In the genomic region with DNA sequence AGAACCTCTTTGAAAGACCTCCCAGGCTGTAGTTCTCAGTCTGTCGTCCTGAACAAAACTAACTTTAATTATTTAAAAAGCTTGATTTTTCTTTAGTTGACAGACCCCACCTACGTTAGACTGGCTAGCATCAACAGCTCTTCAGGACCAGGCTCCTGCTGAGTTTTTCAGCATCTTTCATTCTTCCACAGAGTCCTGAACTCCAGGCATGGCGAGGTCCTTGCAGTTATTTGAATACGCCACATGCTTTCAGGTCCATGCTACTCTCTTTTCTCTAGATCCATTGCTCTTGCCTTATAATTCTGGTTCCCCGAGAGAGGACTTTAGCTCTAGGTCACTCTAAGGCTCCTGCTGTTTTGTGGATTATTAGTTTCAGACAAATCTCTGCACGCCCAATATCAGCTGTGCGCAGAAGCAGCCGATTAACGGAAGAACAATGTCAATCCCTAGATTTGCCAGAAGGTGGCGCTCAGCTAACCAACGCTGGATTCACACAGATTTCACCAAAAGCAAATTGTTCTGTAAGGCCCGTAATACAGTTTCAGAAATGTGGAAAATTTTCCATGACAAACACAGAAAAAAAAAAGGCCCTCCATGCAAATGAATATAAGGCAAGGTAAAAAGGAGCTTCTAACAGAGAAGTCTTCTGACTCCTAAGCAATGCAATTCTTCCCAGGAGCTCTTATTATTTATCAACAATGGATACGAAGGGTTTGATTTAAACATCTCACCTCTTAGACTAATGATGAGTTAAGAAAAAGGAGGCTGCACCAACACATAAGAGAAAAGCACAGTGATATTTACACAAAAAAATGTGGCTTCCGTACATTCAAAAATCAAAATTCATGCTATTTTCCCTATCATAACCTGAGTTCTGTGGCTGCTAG, we compare ENCODE assay signal across 8 cellular contexts. TPM values are rescaled to one million over a fixed set of nuclear protein-coding genes. Genes with fewer than 3 reads are reported as not detected.
A peak's percentile ranks its signal among the peaks of the same experiment; 100 is the strongest.
DNase-seq lines count a peak whose midpoint lies in the region; ATAC-seq, FAIRE-seq and TF ChIP-seq lines count a peak whose summit lies in the region.

No MANE protein-coding gene starts in this region.

- H4K20me1 ChIP-seq in HCT116 (ENCODE audit: insufficient read depth): no peaks in the 10 kb centered on the region

- peak; percentile 82 for ATAC-seq in HCT116
- ATAC-seq in GM19463 (IDR thresholded peaks at IDR 0.05; ENCODE audit: unreplicated experiment): no peak
- ATAC-seq in HG02852 (IDR thresholded peaks at IDR 0.05; ENCODE audit: unreplicated experiment): no peak

- RAD21 ChIA-PET in HCT116 (lab: Charles Lee; ENCODE audit: low non-redundant PET in 1 of 2, low total read pairs in 2 of 2, uncharacterized antibody in 2 of 2, unreplicated experiment in 2 of 2): interaction anchor here in 1 of 2 experiments (0.7 to 0.9 kb wide), 2 partner anchors 46 to 185 kb away, joined by 3 to 7 read pairs; no protein-coding TSS in a partner anchor

- no peaks in the 10 kb centered on the region for H3K9me3 ChIP-seq in HCT116 (ENCODE audit: control insufficient read depth in 1 of 2, insufficient read depth in 1 of 2, low read depth in 1 of 2, low read length in 2 of 2)
- no peaks in the 10 kb centered on the region for H3K9me3 ChIP-seq in kidney (ENCODE audit: control insufficient read depth in 1 of 2, low read length in 2 of 2)

- H3K4me2 ChIP-seq in HCT116 (ENCODE audit: low read length): no peak overlapping the region

- H3K4me1 ChIP-seq in HCT116 (ENCODE audit: control insufficient read depth in 1 of 2, insufficient read depth in 2 of 2, low read length in 2 of 2) (peaks cover 0 to 5% of the 10 kb centered on the region in 2 experiments; a peak in 1 of 4 replicates), kidney (ENCODE audit: control insufficient read depth in 1 of 2, insufficient read depth in 1 of 2, low read depth in 1 of 2, low read length in 2 of 2) (no peaks in the 10 kb centered on the region)

- no TSS peak for BruUV-seq in HCT116 (replicated peaks; lab: Mats Ljungman, UMichigan)

- H3K27ac ChIP-seq in HCT116 (ENCODE audit: low read depth, low read length): no peak overlapping the region
- H3K27ac ChIP-seq in brain microvascular endothelial cell: no peak overlapping the region
- H3K27ac ChIP-seq in kidney (ENCODE audit: low read depth in 2 of 2, low read length in 2 of 2): no peak overlapping the region

- TF ChIP-seq POLR2A in HCT116 (IDR thresholded peaks at IDR 0.05; ENCODE audit: borderline replicate concordance, extremely low read depth, insufficient read depth, insufficient read length): no peak

- intact Hi-C loops in HCT116 (cut with micrococcal nuclease) (loop anchor here (1.0 kb wide), 1 partner anchor 533 kb away; no protein-coding TSS in a partner anchor), kidney (cut with DNase I) (no loop called here)

- no peak for FAIRE-seq in kidney (lab: Jason Lieb, UNC)

- no peaks in the 10 kb centered on the region for H3K79me2 ChIP-seq in HCT116 (ENCODE audit: insufficient read depth, low read length)

- TF ChIP-seq RAD21 in HCT116 (IDR thresholded peaks at IDR 0.05; ENCODE audit: low read depth): peak; percentile 59

- DNase-seq in CMK (ENCODE audit: low read depth) (peak; percentile 8), HCT116 (ENCODE audit: low read depth, low spot score) (peak; percentile 59), RKO (ENCODE audit: low spot score) (peak; percentile 30), brain microvascular endothelial cell (peak; percentile 33), kidney (no peak)
- peak; percentile 52 to 60 for DNase-seq in stimulated activated CD4-positive, alpha-beta T cell treated with anti-CD3 and anti-CD28 coated beads, Interleukin-2, amount 100 ng/mL, for 24 hours

- H2AFZ ChIP-seq in HCT116 (ENCODE audit: low read depth, low read length, poor library complexity, severe bottlenecking): peak overlapping the region; percentile 27

- peak; percentile 61 to 91 (median 78) for TF ChIP-seq CTCF in HCT116 (IDR thresholded peaks at IDR 0.05 in 2 of 3, conservative IDR thresholded peaks at IDR 0.05 in 1 of 3; ENCODE audit: borderline replicate concordance in 1 of 3, insufficient read depth in 1 of 3, low read depth in 2 of 3, low read length in 2 of 3)
- peak; percentile 80 for TF ChIP-seq CTCF in brain microvascular endothelial cell (IDR thresholded peaks at IDR 0.05; ENCODE audit: low read depth, low read length, missing control alignments)
- TF ChIP-seq CTCF in kidney (IDR thresholded peaks at IDR 0.05; ENCODE audit: borderline replicate concordance, extremely low read depth, insufficient read depth): peak; percentile 73

- no peak overlapping the region for H3K4me3 ChIP-seq in HCT116 (replicated peaks in 1 of 2; ENCODE audit: low read depth in 1 of 2, low read length in 2 of 2)
- no peak overlapping the region for H3K4me3 ChIP-seq in brain microvascular endothelial cell (ENCODE audit: low read depth, low read length)
- H3K4me3 ChIP-seq in kidney (ENCODE audit: low read length in 2 of 2): no peak overlapping the region

- CTCF ChIA-PET in HCT116 (lab: Charles Lee): interaction anchor here (0.6 to 2.6 kb wide), 21 partner anchors 10 to 535 kb away, joined by 3 to 15 read pairs (median 4); a partner anchor contains a TSS

- H3K36me3 ChIP-seq in HCT116 (ENCODE audit: control insufficient read depth in 1 of 2, insufficient read depth in 2 of 2, low read length in 2 of 2) (no peaks in the 10 kb centered on the region), brain microvascular endothelial cell (replicated peaks) (no peaks in the 10 kb centered on the region), kidney (ENCODE audit: control insufficient read depth in 1 of 2, insufficient read depth in 2 of 2, low read length in 2 of 2) (no peaks in the 10 kb centered on the region)

- POLR2A ChIA-PET in HCT116 (lab: Charles Lee): interaction anchor here (1.0 kb wide), 2 partner anchors 10 to 24 kb away, joined by 3 to 4 read pairs; no protein-coding TSS in a partner anchor

- no peak overlapping the region for H3K9ac ChIP-seq in HCT116 (ENCODE audit: low read length)
- H3K9ac ChIP-seq in kidney (ENCODE audit: low read length in 2 of 2): no peak overlapping the region

- H3K27me3 ChIP-seq in HCT116 (ENCODE audit: insufficient read depth, low read length) (peaks cover 4% of the 10 kb centered on the region; the same call in 1 of the 2 replicates), brain microvascular endothelial cell (replicated peaks) (peaks cover 2% of the 10 kb centered on the region)

- in situ Hi-C loops in brain microvascular endothelial cell (cut with HindIII; ENCODE audit: low pct_ligation_motif_present, low sequenced_read_pairs): no loop called here

- H3K9me2 ChIP-seq in HCT116 (ENCODE audit: insufficient read depth): no peaks in the 10 kb centered on the region

TF ChIP-seq in HCT116, 20 proteins besides CTCF, POLR2A, EP300 and RAD21 (continues in another document):
- TF ChIP-seq ZFX (IDR thresholded peaks at IDR 0.05) (no peak), JUND (IDR thresholded peaks at IDR 0.05) (no peak), EZH2phosphoT487 (IDR thresholded peaks at IDR 0.05; ENCODE audit: borderline replicate concordance) (no peak), EZH2 (IDR thresholded peaks at IDR 0.05) (no peak), SIN3A (IDR thresholded peaks at IDR 0.05; ENCODE audit: low read depth) (no peak), POLR2AphosphoS5 (IDR thresholded peaks at IDR 0.05; ENCODE audit: low read depth, low read length) (no peak), CBX3 (IDR thresholded peaks at IDR 0.05; ENCODE audit: low read depth) (no peak), SRF (IDR thresholded peaks at IDR 0.05; ENCODE audit: low read depth) (no peak), FOSL1 (IDR thresholded peaks at IDR 0.05; ENCODE audit: low read depth) (no peak)
- TF ChIP-seq, protein P1, sequence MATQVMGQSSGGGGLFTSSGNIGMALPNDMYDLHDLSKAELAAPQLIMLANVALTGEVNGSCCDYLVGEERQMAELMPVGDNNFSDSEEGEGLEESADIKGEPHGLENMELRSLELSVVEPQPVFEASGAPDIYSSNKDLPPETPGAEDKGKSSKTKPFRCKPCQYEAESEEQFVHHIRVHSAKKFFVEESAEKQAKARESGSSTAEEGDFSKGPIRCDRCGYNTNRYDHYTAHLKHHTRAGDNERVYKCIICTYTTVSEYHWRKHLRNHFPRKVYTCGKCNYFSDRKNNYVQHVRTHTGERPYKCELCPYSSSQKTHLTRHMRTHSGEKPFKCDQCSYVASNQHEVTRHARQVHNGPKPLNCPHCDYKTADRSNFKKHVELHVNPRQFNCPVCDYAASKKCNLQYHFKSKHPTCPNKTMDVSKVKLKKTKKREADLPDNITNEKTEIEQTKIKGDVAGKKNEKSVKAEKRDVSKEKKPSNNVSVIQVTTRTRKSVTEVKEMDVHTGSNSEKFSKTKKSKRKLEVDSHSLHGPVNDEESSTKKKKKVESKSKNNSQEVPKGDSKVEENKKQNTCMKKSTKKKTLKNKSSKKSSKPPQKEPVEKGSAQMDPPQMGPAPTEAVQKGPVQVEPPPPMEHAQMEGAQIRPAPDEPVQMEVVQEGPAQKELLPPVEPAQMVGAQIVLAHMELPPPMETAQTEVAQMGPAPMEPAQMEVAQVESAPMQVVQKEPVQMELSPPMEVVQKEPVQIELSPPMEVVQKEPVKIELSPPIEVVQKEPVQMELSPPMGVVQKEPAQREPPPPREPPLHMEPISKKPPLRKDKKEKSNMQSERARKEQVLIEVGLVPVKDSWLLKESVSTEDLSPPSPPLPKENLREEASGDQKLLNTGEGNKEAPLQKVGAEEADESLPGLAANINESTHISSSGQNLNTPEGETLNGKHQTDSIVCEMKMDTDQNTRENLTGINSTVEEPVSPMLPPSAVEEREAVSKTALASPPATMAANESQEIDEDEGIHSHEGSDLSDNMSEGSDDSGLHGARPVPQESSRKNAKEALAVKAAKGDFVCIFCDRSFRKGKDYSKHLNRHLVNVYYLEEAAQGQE (IDR thresholded peaks at IDR 0.05; ENCODE audit: low read depth): no peak
- TF ChIP-seq, protein P2, sequence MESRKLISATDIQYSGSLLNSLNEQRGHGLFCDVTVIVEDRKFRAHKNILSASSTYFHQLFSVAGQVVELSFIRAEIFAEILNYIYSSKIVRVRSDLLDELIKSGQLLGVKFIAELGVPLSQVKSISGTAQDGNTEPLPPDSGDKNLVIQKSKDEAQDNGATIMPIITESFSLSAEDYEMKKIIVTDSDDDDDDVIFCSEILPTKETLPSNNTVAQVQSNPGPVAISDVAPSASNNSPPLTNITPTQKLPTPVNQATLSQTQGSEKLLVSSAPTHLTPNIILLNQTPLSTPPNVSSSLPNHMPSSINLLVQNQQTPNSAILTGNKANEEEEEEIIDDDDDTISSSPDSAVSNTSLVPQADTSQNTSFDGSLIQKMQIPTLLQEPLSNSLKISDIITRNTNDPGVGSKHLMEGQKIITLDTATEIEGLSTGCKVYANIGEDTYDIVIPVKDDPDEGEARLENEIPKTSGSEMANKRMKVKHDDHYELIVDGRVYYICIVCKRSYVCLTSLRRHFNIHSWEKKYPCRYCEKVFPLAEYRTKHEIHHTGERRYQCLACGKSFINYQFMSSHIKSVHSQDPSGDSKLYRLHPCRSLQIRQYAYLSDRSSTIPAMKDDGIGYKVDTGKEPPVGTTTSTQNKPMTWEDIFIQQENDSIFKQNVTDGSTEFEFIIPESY (IDR thresholded peaks at IDR 0.05; ENCODE audit: extremely low read depth, insufficient replicate concordance, low read length): no peak

RNA-seq across cellular contexts. Expression of a gene that starts 33.5 kb away (rescaled TPM):
- total RNA-seq in HCT116 (2021; ENCODE audit: unreplicated experiment): not detected
- polyA plus RNA-seq in HCT116 (2012): not detected in 2 replicates
- total RNA-seq in kidney: 3.0 TPM
- 1.4 TPM for polyA plus RNA-seq in kidney (ENCODE audit: insufficient read depth, low read depth, low replicate concordance)
